8 cellular contexts compared by ENCODE assay signal in genomic region chr3:173397161-173398110, GRCh38. TPM values are rescaled to one million over a fixed set of nuclear protein-coding genes. Genes with fewer than 3 reads are reported as not detected.
DNase-seq lines count a peak whose midpoint lies in the region; FAIRE-seq and TF ChIP-seq lines count a peak whose summit lies in the region.

Gene NLGN1, plus strand, starts transcription at chr3:173397744.

- POLR2A ChIA-PET in AG04450 (lab: Yijun Ruan, JAX) = no interaction called here

- H3K27ac ChIP-seq in AG04450 (ENCODE audit: low read depth, low read length) = no peak within 1 kb of the TSS

- H3K9me3 ChIP-seq in AG04450 (ENCODE audit: control insufficient read depth, insufficient read depth, low read length) = no peaks in the 10 kb centered on the region; the same call in 1 of the 2 replicates
- H3K9me3 ChIP-seq in iPS-18c (ENCODE audit: control insufficient read depth, insufficient read depth, low read length) = no peaks in the 10 kb centered on the region

- no peaks in the 10 kb centered on the region for H3K36me3 ChIP-seq in bronchial epithelial cell (ENCODE audit: control insufficient read depth, insufficient read depth, low read length)

- TF ChIP-seq CTCF in AG04450 (IDR thresholded peaks at IDR 0.05; ENCODE audit: low read depth, low read length) = peak; percentile 26; the same call in 1 of the 2 replicates
- peak; percentile 9 for TF ChIP-seq CTCF in bronchial epithelial cell (IDR thresholded peaks at IDR 0.05; ENCODE audit: insufficient read depth, low read length, severe bottlenecking)

- FAIRE-seq in bronchial epithelial cell (lab: Jason Lieb, UNC) = no peak

- CTCF ChIA-PET in AG04450 (lab: Charles Lee) = interaction anchor here (1.0 kb wide), 1 partner anchor 26 kb away, joined by 3 read pairs; no protein-coding TSS in a partner anchor

- peak within 1 kb of the TSS; percentile 69 for H3K4me3 ChIP-seq in AG04450 (ENCODE audit: low read depth, low read length)
- H3K4me3 ChIP-seq in bronchial epithelial cell (ENCODE audit: low read depth, low read length) = peak within 1 kb of the TSS; percentile 58
- H3K4me3 ChIP-seq in iPS-18c (ENCODE audit: insufficient read depth, low read depth, low read length) = peak within 1 kb of the TSS; percentile 81

- H3K27me3 ChIP-seq in AG04450 (ENCODE audit: control insufficient read depth, insufficient read depth, low read length) = peaks cover 28% of the 10 kb centered on the region
- H3K27me3 ChIP-seq in bronchial epithelial cell (ENCODE audit: control insufficient read depth, insufficient read depth, low read length) = peaks cover 2% of the 10 kb centered on the region

- DNase-seq in AG04450 (ENCODE audit: low read depth, low spot score) (peak; percentile 11), H4 (ENCODE audit: low spot score) (peak; percentile 65), NCI-H82 (lab: John Stamatoyannopoulos, UW) (peak; percentile 75), bronchial epithelial cell (ENCODE audit: low read depth) (peak; percentile 15), putamen (ENCODE audit: low spot score) (peak; percentile 87), UCSD-AML1 (lab: John Stamatoyannopoulos, UW; ENCODE audit: unreplicated experiment) (no peak), NK-92 (lab: John Stamatoyannopoulos, UW; ENCODE audit: unreplicated experiment) (no peak)

RNA-seq across cellular contexts. Expression of gene NLGN1, which starts in this region (rescaled TPM):
- 1.4 and 1.7 TPM in 2 replicates for polyA plus RNA-seq in AG04450 (2011; rRNA removed)
- polyA minus RNA-seq in AG04450 (2011; rRNA and poly(A)+ RNA removed) = 7.3 and 8.3 TPM in 2 replicates
- 14.7 and 16.9 TPM in 2 replicates for total RNA-seq in H4 (2014; rRNA removed; shearing (Covaris generic))
- under 0.01 and 0.13 TPM in 2 replicates for total RNA-seq in bronchial epithelial cell

Comparison
In these comparisons a context has a peak if more than half of its experiments do, and no peak if none do; other contexts are left out.
1. RNA of gene NLGN1 (total RNA-seq): 14.7 to 16.9 TPM in H4; under 0.01 to 0.13 TPM in bronchial epithelial cell; every median in the first group is over 10 times any median in the second.
2. Peak in DNase-seq and H3K4me3 ChIP-seq in bronchial epithelial cell; RNA of the gene not detected or under 1 TPM.
3. DNase-seq: peak in AG04450 (single experiment), H4 (single experiment), NCI-H82 (single experiment) and putamen (single experiment); none in UCSD-AML1 (single experiment) and NK-92 (single experiment).
4. Peak in every context shown above with its lines, with median percentiles within 50 percentile points of each other: H3K4me3 ChIP-seq.